Comparison of ENCODE assay signal across 17 cellular contexts in the genomic region with DNA sequence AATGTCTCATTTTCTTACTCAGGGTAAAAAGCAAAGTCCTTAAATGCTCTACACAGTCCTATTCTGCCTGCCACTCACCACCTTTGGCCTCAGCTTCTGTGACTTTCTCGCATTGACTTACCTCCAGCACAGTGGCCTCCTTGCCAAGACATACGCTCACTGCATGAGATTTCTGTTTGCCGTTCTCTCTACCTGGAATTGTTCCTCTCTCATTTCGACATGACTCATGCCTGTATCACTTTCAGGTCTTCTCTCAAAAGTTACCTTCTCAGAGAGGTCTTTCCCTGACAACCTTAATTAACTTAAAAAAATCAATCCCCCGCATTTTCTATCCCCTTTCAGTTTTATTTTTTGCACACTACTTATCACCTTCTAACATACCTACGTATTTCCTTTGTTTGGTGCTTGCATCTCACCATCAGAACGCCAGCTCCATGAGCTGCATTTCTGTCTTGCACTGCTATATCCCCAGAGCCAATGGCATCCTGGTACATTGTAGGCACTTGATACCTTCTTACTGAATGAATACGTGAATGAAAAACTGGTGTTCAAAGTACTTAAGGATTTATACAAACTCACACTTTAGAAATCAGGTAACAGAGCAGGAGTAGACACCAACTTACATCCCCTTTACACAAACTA. TPM values are rescaled to one million over a fixed set of nuclear protein-coding genes. Genes with fewer than 3 reads are reported as not detected.
DNase-seq lines count a peak whose midpoint lies in the region; ATAC-seq and TF ChIP-seq lines count a peak whose summit lies in the region.
"Had no signal": no experiment of that assay in that cellular context is flagged by ENCODE, and none has a peak within 500 bp of the region (broad histone marks: within the 10 kb centered on the region; RNA-seq: fewer than 3 reads in every experiment).

No MANE protein-coding gene starts in this region.

- TF ChIP-seq CTCF in GM12865 (IDR thresholded peaks at IDR 0.05; ENCODE audit: insufficient read depth, low read depth, low read length, missing control alignments) (no peak), Caco-2 (IDR thresholded peaks at IDR 0.05; ENCODE audit: insufficient read depth in 1 of 2, low read depth in 1 of 2, low read length in 1 of 2, severe bottlenecking in 1 of 2, unreplicated experiment in 1 of 2) (no peak)

- no peaks in the 10 kb centered on the region for H3K9me3 Mint-ChIP-seq in CD4-positive, CD25-positive, alpha-beta regulatory T cell
- H3K9me3 Mint-ChIP-seq in activated naive CD4-positive, alpha-beta T cell treated with anti-CD3 and anti-CD28 coated beads, Interleukin-2, amount 50 U/mL, for 24 hours, result no peaks in the 10 kb centered on the region
- H3K9me3 Mint-ChIP-seq in Caco-2 (ENCODE audit: unreplicated experiment), result no peaks in the 10 kb centered on the region
- H3K9me3 Mint-ChIP-seq: activated naive CD8-positive, alpha-beta T cell treated with anti-CD3 and anti-CD28 coated beads, Interleukin-2, amount 50 U/mL, for 24 hours; GM23338 had no signal

- H3K4me3 Mint-ChIP-seq in CD4-positive, CD25-positive, alpha-beta regulatory T cell, result peak overlapping the region in 3 of 4 donors; percentile 7 to 39 (median 14)
- H3K4me3 Mint-ChIP-seq in activated naive CD4-positive, alpha-beta T cell treated with anti-CD3 and anti-CD28 coated beads, Interleukin-2, amount 50 U/mL, for 24 hours, result no peak overlapping the region
- H3K4me3 Mint-ChIP-seq in Caco-2 (ENCODE audit: unreplicated experiment), result no peak overlapping the region
- H3K4me3 Mint-ChIP-seq: activated naive CD8-positive, alpha-beta T cell treated with anti-CD3 and anti-CD28 coated beads, Interleukin-2, amount 50 U/mL, for 24 hours; GM23338 had no signal

- no TSS peak for BruUV-seq in Caco-2 (replicated peaks; lab: Mats Ljungman, UMichigan)

- H3K27me3 ChIP-seq in CD4-positive, CD25-positive, alpha-beta regulatory T cell (ENCODE audit: control insufficient read depth, insufficient read depth, low read length), result no peaks in the 10 kb centered on the region
- H3K27me3 ChIP-seq in Caco-2 (replicated peaks; ENCODE audit: control insufficient read depth, insufficient read depth, low read length), result no peaks in the 10 kb centered on the region
- H3K27me3 ChIP-seq: BLaER1, upper lobe of left lung had no signal

- no peaks in the 10 kb centered on the region for H3K9me3 ChIP-seq in CD4-positive, CD25-positive, alpha-beta regulatory T cell (ENCODE audit: control insufficient read depth in 2 of 2, low read length in 2 of 2)
- H3K9me3 ChIP-seq in Caco-2, result no peaks in the 10 kb centered on the region
- H3K9me3 ChIP-seq: BLaER1, upper lobe of left lung had no signal

- no peak for ATAC-seq in CD4-positive, CD25-positive, alpha-beta regulatory T cell (ENCODE audit: low read depth in 2 of 2)
- peak; percentile 62 for ATAC-seq in HG02885 (IDR thresholded peaks at IDR 0.05; ENCODE audit: poor library complexity, unreplicated experiment)
- ATAC-seq in HG02759 (IDR thresholded peaks at IDR 0.05; ENCODE audit: unreplicated experiment), result no peak
- ATAC-seq in GM18517 (IDR thresholded peaks at IDR 0.05; ENCODE audit: unreplicated experiment), result no peak
- ATAC-seq: activated naive CD8-positive, alpha-beta T cell treated with anti-CD3 and anti-CD28 coated beads, Interleukin-2, amount 50 U/mL, for 24 hours; GM23338 had no signal

- DNase-seq in CD4-positive, CD25-positive, alpha-beta regulatory T cell, result peak in 1 of 3 donors; percentile 29
- DNase-seq in GM12865 (ENCODE audit: low read depth), result peak; percentile 66
- no peak for DNase-seq in Caco-2
- DNase-seq: activated naive CD8-positive, alpha-beta T cell treated with anti-CD3 and anti-CD28 coated beads, Interleukin-2, amount 50 U/mL, for 24 hours; central memory CD4-positive, alpha-beta T cell; DMS79 treated with DMSO at 0.1 percent for 48 hours; NCI-H1930; NCI-H774; upper lobe of left lung had no signal

- no peaks in the 10 kb centered on the region for H3K36me3 Mint-ChIP-seq in CD4-positive, CD25-positive, alpha-beta regulatory T cell
- H3K36me3 Mint-ChIP-seq in activated naive CD4-positive, alpha-beta T cell treated with anti-CD3 and anti-CD28 coated beads, Interleukin-2, amount 50 U/mL, for 24 hours, result no peaks in the 10 kb centered on the region
- no peaks in the 10 kb centered on the region for H3K36me3 Mint-ChIP-seq in Caco-2 (ENCODE audit: insufficient read depth, unreplicated experiment)

- H3K27ac Mint-ChIP-seq in CD4-positive, CD25-positive, alpha-beta regulatory T cell, result peak overlapping the region in 1 of 3 donors; percentile 11
- peak overlapping the region; percentile 42 for H3K27ac Mint-ChIP-seq in activated naive CD4-positive, alpha-beta T cell treated with anti-CD3 and anti-CD28 coated beads, Interleukin-2, amount 50 U/mL, for 24 hours
- H3K27ac Mint-ChIP-seq in Caco-2 (ENCODE audit: unreplicated experiment), result no peak overlapping the region
- H3K27ac Mint-ChIP-seq: activated naive CD8-positive, alpha-beta T cell treated with anti-CD3 and anti-CD28 coated beads, Interleukin-2, amount 50 U/mL, for 24 hours; GM23338; progenitor cell of endocrine pancreas had no signal

- H3K4me1 ChIP-seq in CD4-positive, CD25-positive, alpha-beta regulatory T cell (ENCODE audit: control insufficient read depth, insufficient read depth, low read length, poor library complexity, severe bottlenecking), result no peaks in the 10 kb centered on the region
- H3K4me1 ChIP-seq in Caco-2, result no peaks in the 10 kb centered on the region
- H3K4me1 ChIP-seq: upper lobe of left lung had no signal

- intact Hi-C loops in Caco-2 (cut with micrococcal nuclease; ENCODE audit: unreplicated experiment), result no loop called here

- H3K4me1 Mint-ChIP-seq in CD4-positive, CD25-positive, alpha-beta regulatory T cell, result peaks cover 0 to 3% (median under 1%) of the 10 kb centered on the region in 4 donors
- peaks cover 8% of the 10 kb centered on the region for H3K4me1 Mint-ChIP-seq in activated naive CD4-positive, alpha-beta T cell treated with anti-CD3 and anti-CD28 coated beads, Interleukin-2, amount 50 U/mL, for 24 hours
- no peaks in the 10 kb centered on the region for H3K4me1 Mint-ChIP-seq in Caco-2 (ENCODE audit: low read depth, unreplicated experiment)
- H3K4me1 Mint-ChIP-seq: GM23338 had no signal

- H3K36me3 ChIP-seq in CD4-positive, CD25-positive, alpha-beta regulatory T cell (ENCODE audit: control insufficient read depth, insufficient read depth, low read length), result no peaks in the 10 kb centered on the region
- no peaks in the 10 kb centered on the region for H3K36me3 ChIP-seq in Caco-2 (ENCODE audit: control insufficient read depth, insufficient read depth, low read length)
- H3K36me3 ChIP-seq: BLaER1, upper lobe of left lung had no signal

- H3K4me3 ChIP-seq in CD4-positive, CD25-positive, alpha-beta regulatory T cell (ENCODE audit: low read depth, low read length), result no peak overlapping the region
- H3K4me3 ChIP-seq in GM12865 (ENCODE audit: low read depth, low read length) (no peak overlapping the region), Caco-2 (ENCODE audit: low read depth, low read length) (no peak overlapping the region)
- H3K4me3 ChIP-seq: BLaER1, GM23338, upper lobe of left lung had no signal

- CTCF ChIA-PET in Caco-2 (lab: Charles Lee), result no interaction called here

- no peak overlapping the region for H3K27ac ChIP-seq in CD4-positive, CD25-positive, alpha-beta regulatory T cell (ENCODE audit: insufficient read depth, low read length, poor library complexity, severe bottlenecking)
- H3K27ac ChIP-seq: BLaER1, epithelial cell of prostate, upper lobe of left lung had no signal

- POLR2A ChIA-PET in Caco-2 (lab: Charles Lee), result no interaction called here

- no peaks in the 10 kb centered on the region for H3K27me3 Mint-ChIP-seq in CD4-positive, CD25-positive, alpha-beta regulatory T cell
- no peaks in the 10 kb centered on the region for H3K27me3 Mint-ChIP-seq in activated naive CD4-positive, alpha-beta T cell treated with anti-CD3 and anti-CD28 coated beads, Interleukin-2, amount 50 U/mL, for 24 hours
- no peaks in the 10 kb centered on the region for H3K27me3 Mint-ChIP-seq in Caco-2 (ENCODE audit: insufficient read depth, unreplicated experiment)
- H3K27me3 Mint-ChIP-seq: activated naive CD8-positive, alpha-beta T cell treated with anti-CD3 and anti-CD28 coated beads, Interleukin-2, amount 50 U/mL, for 24 hours; progenitor cell of endocrine pancreas had no signal

RNA-seq across cellular contexts. Expression of gene TENT5A, which starts 24.5 kb away (rescaled TPM):
- 4.8 TPM for total RNA-seq in CD4-positive, CD25-positive, alpha-beta regulatory T cell
- 1 to 10 TPM; 1.2 to 4.1 (median 3.2) TPM for polyA plus RNA-seq in CD4-positive, CD25-positive, alpha-beta regulatory T cell
- 45.0 and 49.6 TPM in 2 replicates for total RNA-seq in Caco-2 (2022)

Comparison
In these comparisons a context has a peak if more than half of its experiments do, and no peak if none do; other contexts are left out.
1. H3K4me3 Mint-ChIP-seq: peak in CD4-positive, CD25-positive, alpha-beta regulatory T cell (3 of 4); none in activated naive CD4-positive, alpha-beta T cell treated with anti-CD3 and anti-CD28 coated beads, Interleukin-2, amount 50 U/mL, for 24 hours (single experiment) and Caco-2 (single experiment).